31 cellular contexts compared by ENCODE assay signal in genomic region chr2:120549841-120550240, GRCh38.
"Had no signal": no experiment of that assay in that cellular context is flagged by ENCODE, and none has a peak within 500 bp of the region (broad histone marks: within the 10 kb centered on the region; RNA-seq: fewer than 3 reads in every experiment).

No MANE protein-coding gene starts in this region.

- H3K4me1 ChIP-seq: prostate gland had no signal

- H3K4me3 Mint-ChIP-seq: activated CD4-positive, alpha-beta memory T cell treated with anti-CD3 and anti-CD28 coated beads for 36 hours; activated CD4-positive, alpha-beta T cell treated with anti-CD3 and anti-CD28 coated beads, Interleukin-2, amount 10 ng/mL, durations not matched to agents 24 days and 14 days; activated naive CD4-positive, alpha-beta T cell treated with anti-CD3 and anti-CD28 coated beads for 36 hours; activated naive CD8-positive, alpha-beta T cell treated with anti-CD3 and anti-CD28 coated beads for 36 hours; activated T-helper 1 cell treated with anti-CD3 and anti-CD28 coated beads, Interleukin-12 subunit alpha, Interleukin-12 subunit beta, Interleukin-2, Interleukin-4 antibody, amounts not matched to agents 30 ng/mL and 10 ng/mL and 1 ng/mL, durations not matched to agents 14 hours and 24 hours and 36 hours; effector memory CD8-positive, alpha-beta T cell; naive thymus-derived CD4-positive, alpha-beta T cell; stimulated activated effector memory CD8-positive, alpha-beta T cell treated with anti-CD3 and anti-CD28 coated beads, Interleukin-12 subunit alpha, Interleukin-12 subunit beta, amount 100 ng/mL, for 72 hours; stimulated activated naive CD8-positive, alpha-beta T cell treated with anti-CD3 and anti-CD28 coated beads, Interleukin-15, Interleukin-2, amounts not matched to agents 100 ng/mL and 50 ng/mL, for 24 hours; T-helper 1 cell treated with Interleukin-12 subunit alpha and Interleukin-12 subunit beta and Interleukin-4 antibody, amounts not matched to agents 30 μg/mL and 1 μg/mL, for 36 hours had no signal

- H3K9me3 ChIP-seq: adrenal gland, body of pancreas, pancreas, prostate gland, tibial artery, upper lobe of right lung had no signal

- H3K27me3 ChIP-seq: adrenal gland, body of pancreas, pancreas, tibial artery, upper lobe of right lung had no signal

- FAIRE-seq: pancreas had no signal

- H3K4me3 ChIP-seq: adrenal gland, body of pancreas, pancreas, prostate gland, skin epidermis, tibial artery, upper lobe of right lung had no signal

- H3K9me3 Mint-ChIP-seq: activated CD4-positive, alpha-beta memory T cell treated with anti-CD3 and anti-CD28 coated beads for 36 hours; activated CD4-positive, alpha-beta T cell treated with anti-CD3 and anti-CD28 coated beads, Interleukin-2, amount 10 ng/mL, durations not matched to agents 24 days and 14 days; activated naive CD4-positive, alpha-beta T cell treated with anti-CD3 and anti-CD28 coated beads for 36 hours; activated naive CD8-positive, alpha-beta T cell treated with anti-CD3 and anti-CD28 coated beads for 36 hours; activated T-helper 1 cell treated with anti-CD3 and anti-CD28 coated beads, Interleukin-12 subunit alpha, Interleukin-12 subunit beta, Interleukin-2, Interleukin-4 antibody, amounts not matched to agents 30 ng/mL and 10 ng/mL and 1 ng/mL, durations not matched to agents 14 hours and 24 hours and 36 hours; effector memory CD8-positive, alpha-beta T cell; stimulated activated effector memory CD8-positive, alpha-beta T cell treated with anti-CD3 and anti-CD28 coated beads, Interleukin-12 subunit alpha, Interleukin-12 subunit beta, amount 100 ng/mL, for 72 hours; stimulated activated naive CD8-positive, alpha-beta T cell treated with anti-CD3 and anti-CD28 coated beads, Interleukin-15, Interleukin-2, amounts not matched to agents 100 ng/mL and 50 ng/mL, for 24 hours; T-helper 1 cell treated with Interleukin-12 subunit alpha and Interleukin-12 subunit beta and Interleukin-4 antibody, amounts not matched to agents 30 μg/mL and 1 μg/mL, for 36 hours had no signal

- H3K27ac Mint-ChIP-seq: activated CD4-positive, alpha-beta memory T cell treated with anti-CD3 and anti-CD28 coated beads for 36 hours; activated CD4-positive, alpha-beta T cell treated with anti-CD3 and anti-CD28 coated beads, Interleukin-2, amount 10 ng/mL, durations not matched to agents 24 days and 14 days; activated naive CD4-positive, alpha-beta T cell treated with anti-CD3 and anti-CD28 coated beads for 36 hours; activated naive CD8-positive, alpha-beta T cell treated with anti-CD3 and anti-CD28 coated beads for 36 hours; activated T-helper 1 cell treated with anti-CD3 and anti-CD28 coated beads, Interleukin-12 subunit alpha, Interleukin-12 subunit beta, Interleukin-2, Interleukin-4 antibody, amounts not matched to agents 30 ng/mL and 10 ng/mL and 1 ng/mL, durations not matched to agents 14 hours and 24 hours and 36 hours; effector memory CD8-positive, alpha-beta T cell; naive thymus-derived CD4-positive, alpha-beta T cell; stimulated activated effector memory CD8-positive, alpha-beta T cell treated with anti-CD3 and anti-CD28 coated beads, Interleukin-12 subunit alpha, Interleukin-12 subunit beta, amount 100 ng/mL, for 72 hours; stimulated activated naive CD8-positive, alpha-beta T cell treated with anti-CD3 and anti-CD28 coated beads, Interleukin-15, Interleukin-2, amounts not matched to agents 100 ng/mL and 50 ng/mL, for 24 hours; T-helper 1 cell treated with Interleukin-12 subunit alpha and Interleukin-12 subunit beta and Interleukin-4 antibody, amounts not matched to agents 30 μg/mL and 1 μg/mL, for 36 hours had no signal

- H3K36me3 Mint-ChIP-seq: activated CD4-positive, alpha-beta memory T cell treated with anti-CD3 and anti-CD28 coated beads for 36 hours; activated naive CD8-positive, alpha-beta T cell treated with anti-CD3 and anti-CD28 coated beads for 36 hours; naive thymus-derived CD4-positive, alpha-beta T cell; stimulated activated effector memory CD8-positive, alpha-beta T cell treated with anti-CD3 and anti-CD28 coated beads, Interleukin-12 subunit alpha, Interleukin-12 subunit beta, amount 100 ng/mL, for 72 hours had no signal

- H3K36me3 ChIP-seq: adrenal gland, pancreas, prostate gland, tibial artery, upper lobe of right lung had no signal

- DNase-seq: activated CD4-positive, alpha-beta memory T cell treated with anti-CD3 and anti-CD28 coated beads for 36 hours; activated CD4-positive, alpha-beta T cell treated with anti-CD3 and anti-CD28 coated beads, Interleukin-2, amount 10 ng/mL, durations not matched to agents 24 days and 14 days; activated CD4-positive, CD25-positive, alpha-beta regulatory T cell treated with anti-CD3 and anti-CD28 coated beads, Interleukin-2, amount 50 U/mL, for 72 hours; activated CD8-positive, alpha-beta memory T cell treated with anti-CD3 and anti-CD28 coated beads, Interleukin-2, amount 50 U/mL, for 4 hours; activated effector memory CD4-positive, alpha-beta T cell treated with anti-CD3 and anti-CD28 coated beads, Interleukin-2, amount 50 U/mL, for 16 hours; activated naive CD4-positive, alpha-beta T cell treated with anti-CD3 and anti-CD28 coated beads for 36 hours; activated naive CD8-positive, alpha-beta T cell treated with anti-CD3 and anti-CD28 coated beads for 36 hours; activated T-cell treated with anti-CD3 and anti-CD28 coated beads, Interleukin-2, amount 50 U/mL, for 1 hour; adrenal gland; body of pancreas; cerebellar nuclear complex; cortex of kidney; effector memory CD8-positive, alpha-beta T cell; erythroblast; head of caudate nucleus; midbrain; naive thymus-derived CD4-positive, alpha-beta T cell; nucleus accumbens; pancreas; retina; stimulated activated CD4-positive, alpha-beta T cell treated with anti-CD3 and anti-CD28 coated beads, Interleukin-4, amount 100 ng/mL, for 24 hours; SW 1271; T1000; tibial artery; upper lobe of right lung had no signal

- H3K27ac ChIP-seq: pancreas, prostate gland, tibial artery, upper lobe of right lung had no signal
